ENCODE assay signal across 8 cellular contexts in genomic region chr15:67784057-67784781, GRCh38.
A peak's percentile ranks its signal among the peaks of the same experiment; 100 is the strongest.
DNase-seq lines count a peak whose midpoint lies in the region; ATAC-seq, FAIRE-seq and TF ChIP-seq lines count a peak whose summit lies in the region.

No MANE protein-coding gene starts in this region.

- peak overlapping the region in 8 of 11 experiments; percentile 49 to 92 (median 74); a peak in 15 of 22 replicates for H3K27ac ChIP-seq in BLaER1 treated with 17β-estradiol and CSF1 and Interleukin-3, amounts not matched to agents 10 nM and 100 nM
- H3K27ac ChIP-seq in substantia nigra (ENCODE audit: low read depth, low read length, poor library complexity, severe bottlenecking), result no peak overlapping the region

- H3K9me3 Mint-ChIP-seq in nephron progenitor cell, result no peaks in the 10 kb centered on the region

- no peak overlapping the region for H3K4me3 Mint-ChIP-seq in nephron progenitor cell

- H3K27me3 ChIP-seq in BLaER1 treated with 17β-estradiol and CSF1 and Interleukin-3, amounts not matched to agents 10 nM and 100 nM, result no peaks in the 10 kb centered on the region

- H3K36me3 ChIP-seq in BLaER1 treated with 17β-estradiol and CSF1 and Interleukin-3, amounts not matched to agents 10 nM and 100 nM, result 0 out of 22 replicates have a peak, but pooled peaks cover 0 to 5% (median 0%) of the 10 kb centered on the region in 11 experiments

- H3K4me1 Mint-ChIP-seq in nephron progenitor cell, result peaks cover 66% of the 10 kb centered on the region

- H4K20me1 ChIP-seq in BLaER1 treated with 17β-estradiol and CSF1 and Interleukin-3, amounts not matched to agents 10 nM and 100 nM, result peaks cover 0 to 4% (median 0%) of the 10 kb centered on the region in 11 experiments; a peak in 1 of 22 replicates

- H3K27me3 Mint-ChIP-seq in nephron progenitor cell (ENCODE audit: low read depth, poor library complexity), result peaks cover 8% of the 10 kb centered on the region

- peak overlapping the region in 1 of 10 experiments; percentile 49; a peak in 1 of 20 replicates for H3K4me3 ChIP-seq in BLaER1 treated with 17β-estradiol and CSF1 and Interleukin-3, amounts not matched to agents 10 nM and 100 nM

- peaks cover 5% of the 10 kb centered on the region for H3K36me3 Mint-ChIP-seq in nephron progenitor cell (ENCODE audit: low read depth)

- peak overlapping the region in 5 of 11 experiments; percentile 38 to 77 (median 74); a peak in 9 of 22 replicates for H3K9ac ChIP-seq in BLaER1 treated with 17β-estradiol and CSF1 and Interleukin-3, amounts not matched to agents 10 nM and 100 nM

- peak overlapping the region; percentile 27 to 97 (median 83); a peak in 20 of 22 replicates for H3K4me2 ChIP-seq in BLaER1 treated with 17β-estradiol and CSF1 and Interleukin-3, amounts not matched to agents 10 nM and 100 nM

- peaks cover 36 to 77% (median 67%) of the 10 kb centered on the region in 10 experiments for H3K4me1 ChIP-seq in BLaER1 treated with 17β-estradiol and CSF1 and Interleukin-3, amounts not matched to agents 10 nM and 100 nM

- ATAC-seq in GM19025 (IDR thresholded peaks at IDR 0.05; ENCODE audit: low read depth, unreplicated experiment) (peak; percentile 88), HG03066 (IDR thresholded peaks at IDR 0.05; ENCODE audit: low read depth, unreplicated experiment) (peak; percentile 86)

- no peak overlapping the region for H3K27ac Mint-ChIP-seq in nephron progenitor cell

- no peak for FAIRE-seq in HTR-8/SVneo (lab: Jason Lieb, UNC)

- TF ChIP-seq CTCF in nephron progenitor cell (IDR thresholded peaks at IDR 0.05), result no peak

- DNase-seq in NOMO-1 (lab: John Stamatoyannopoulos, UW; ENCODE audit: unreplicated experiment in 2 of 2) (peak; percentile 77 to 82), substantia nigra (lab: John Stamatoyannopoulos, UW) (no peak), NCI-H2227 (lab: John Stamatoyannopoulos, UW; ENCODE audit: unreplicated experiment) (no peak), HTR-8/SVneo (ENCODE audit: insufficient read length, low spot score) (no peak), nephron progenitor cell (no peak)

- H3K9me3 ChIP-seq in BLaER1 treated with 17β-estradiol and CSF1 and Interleukin-3, amounts not matched to agents 10 nM and 100 nM (replicated peaks in 1 of 11), result peaks cover 0 to 5% (median 0%) of the 10 kb centered on the region in 11 experiments; a peak in 3 of 22 replicates

Comparison
In these comparisons a context has a peak if more than half of its experiments do, and no peak if none do; other contexts are left out.
1. DNase-seq: peak in NOMO-1 (2 of 2); none in substantia nigra (0 of 49), NCI-H2227 (single experiment), HTR-8/SVneo (single experiment) and nephron progenitor cell (single experiment).